ENCODE assay signal across 13 cellular contexts in genomic region chr20:34367155-34367554, GRCh38. TPM values are rescaled to one million over a fixed set of nuclear protein-coding genes. Genes with fewer than 3 reads are reported as not detected.
DNase-seq lines count a peak whose midpoint lies in the region; ATAC-seq and TF ChIP-seq lines count a peak whose summit lies in the region.
"Had no signal": no experiment of that assay in that cellular context is flagged by ENCODE, and none has a peak within 500 bp of the region (broad histone marks: within the 10 kb centered on the region; RNA-seq: fewer than 3 reads in every experiment).

No MANE protein-coding gene starts in this region.

- H4K20me1 ChIP-seq in Loucy (ENCODE audit: insufficient read depth, low read length, poor library complexity, severe bottlenecking) (peaks cover 55% of the 10 kb centered on the region), mammary epithelial cell (ENCODE audit: insufficient read depth, low read length) (no peaks in the 10 kb centered on the region)

- intact Hi-C loops in CD4-positive, alpha-beta T cell (cut with DNase I, micrococcal nuclease): loop anchor here in 1 of 2 experiments (10.0 kb wide), 1 partner anchor 1632 kb away; no protein-coding TSS in a partner anchor
- intact Hi-C loops in mammary epithelial cell (cut with micrococcal nuclease): no loop called here

- H3K27ac ChIP-seq in CD4-positive, alpha-beta T cell (ENCODE audit: low read depth, low read length): no peak overlapping the region
- no peak overlapping the region for H3K27ac ChIP-seq in mammary epithelial cell (ENCODE audit: insufficient read depth, low read depth, low read length)
- H3K27ac ChIP-seq: suprapubic skin had no signal

- H3K36me3 ChIP-seq in Loucy (ENCODE audit: insufficient read depth, low read length) (peaks cover 20% of the 10 kb centered on the region; the same call in 1 of the 2 replicates), mammary epithelial cell (ENCODE audit: insufficient read depth, low read length) (peaks cover 26% of the 10 kb centered on the region)

- H3K4me3 ChIP-seq in Loucy (ENCODE audit: low read length, poor library complexity, severe bottlenecking) (peak overlapping the region; percentile 17), mammary epithelial cell (replicated peaks in 1 of 3; ENCODE audit: insufficient read depth in 1 of 3, low read depth in 2 of 3, low read length in 3 of 3) (no peak overlapping the region)
- H3K4me3 ChIP-seq: MG63, suprapubic skin had no signal

- H3K27me3 ChIP-seq in CD4-positive, alpha-beta T cell (ENCODE audit: control insufficient read depth, insufficient read depth, low read length): no peaks in the 10 kb centered on the region
- H3K27me3 ChIP-seq in Loucy (ENCODE audit: insufficient read depth, low read length, poor library complexity, severe bottlenecking): no peaks in the 10 kb centered on the region
- H3K27me3 ChIP-seq in mammary epithelial cell (ENCODE audit: insufficient read depth, low read length): no peaks in the 10 kb centered on the region
- H3K27me3 ChIP-seq: MG63, suprapubic skin had no signal

- H3K27me3 Mint-ChIP-seq in CD4-positive, alpha-beta T cell: no peaks in the 10 kb centered on the region
- H3K27me3 Mint-ChIP-seq in naive thymus-derived CD8-positive, alpha-beta T cell: no peaks in the 10 kb centered on the region
- H3K27me3 Mint-ChIP-seq in endothelial cell (ENCODE audit: unreplicated experiment): peaks cover 3% of the 10 kb centered on the region

- no peak for ATAC-seq in CD4-positive, alpha-beta T cell (ENCODE audit: poor library complexity)
- no peak for ATAC-seq in naive thymus-derived CD8-positive, alpha-beta T cell

- H3K9me2 ChIP-seq in Loucy (replicated peaks; ENCODE audit: low read depth, low read length): no peaks in the 10 kb centered on the region

- dilution Hi-C loops in mammary epithelial cell (cut with HindIII; ENCODE audit: low sequenced_read_pairs): loop anchor here (5.0 kb wide), 1 partner anchor 40 kb away; no protein-coding TSS in a partner anchor

- peak overlapping the region; percentile 58 for H3K27ac Mint-ChIP-seq in CD4-positive, alpha-beta T cell
- peak overlapping the region in 6 of 10 donors; percentile 28 to 78 (median 46) for H3K27ac Mint-ChIP-seq in naive thymus-derived CD8-positive, alpha-beta T cell
- H3K27ac Mint-ChIP-seq in endothelial cell (ENCODE audit: unreplicated experiment): no peak overlapping the region

- peaks cover 60% of the 10 kb centered on the region for H3K4me1 Mint-ChIP-seq in CD4-positive, alpha-beta T cell (ENCODE audit: low read depth)
- H3K4me1 Mint-ChIP-seq in naive thymus-derived CD8-positive, alpha-beta T cell: peaks cover 23 to 65% (median 62%) of the 10 kb centered on the region in 4 donors
- peaks cover 25% of the 10 kb centered on the region for H3K4me1 Mint-ChIP-seq in endothelial cell (ENCODE audit: unreplicated experiment)

- H3K4me2 ChIP-seq in Loucy (ENCODE audit: low read depth, low read length, poor library complexity, severe bottlenecking) (peak overlapping the region; percentile 70), mammary epithelial cell (ENCODE audit: insufficient read depth, low read depth, low read length) (peak overlapping the region; percentile 69)

- CTCF ChIA-PET in CD4-positive, alpha-beta T cell (lab: Charles Lee): interaction anchor here (1.6 kb wide), 1 partner anchor 54 kb away, joined by 9 read pairs; no protein-coding TSS in a partner anchor
- CTCF ChIA-PET in mammary epithelial cell (lab: Charles Lee; ENCODE audit: low non-redundant PET): no interaction called here

- in situ Hi-C loops in mammary epithelial cell (cut with MboI; ENCODE audit: low sequenced_read_pairs in 2 of 2): loop anchor here in 1 of 2 donors (10.0 kb wide), 1 partner anchor 52 kb away; no protein-coding TSS in a partner anchor

- H3K4me1 ChIP-seq in Loucy (ENCODE audit: insufficient read depth, low read length, poor library complexity, severe bottlenecking) (peaks cover 44% of the 10 kb centered on the region), mammary epithelial cell (ENCODE audit: insufficient read depth, low read length) (peaks cover 54% of the 10 kb centered on the region)

- H3K36me3 Mint-ChIP-seq in CD4-positive, alpha-beta T cell (ENCODE audit: low read depth): peaks cover 54% of the 10 kb centered on the region
- H3K36me3 Mint-ChIP-seq in naive thymus-derived CD8-positive, alpha-beta T cell: peaks cover 4 to 41% (median 11%) of the 10 kb centered on the region in 3 donors
- H3K36me3 Mint-ChIP-seq in endothelial cell (ENCODE audit: low read depth, unreplicated experiment): peaks cover 29% of the 10 kb centered on the region

- no peak overlapping the region for H2AFZ ChIP-seq in Loucy (ENCODE audit: low read length)
- H2AFZ ChIP-seq in mammary epithelial cell (ENCODE audit: low read depth, low read length): no peak overlapping the region

- H3K4me3 Mint-ChIP-seq in CD4-positive, alpha-beta T cell: peak overlapping the region; percentile 68
- H3K4me3 Mint-ChIP-seq in naive thymus-derived CD8-positive, alpha-beta T cell: peak overlapping the region in 6 of 10 donors; percentile 1 to 81 (median 50)
- H3K4me3 Mint-ChIP-seq in endothelial cell (ENCODE audit: unreplicated experiment): no peak overlapping the region

- no peak for TF ChIP-seq CTCF in CD4-positive, alpha-beta T cell (IDR thresholded peaks at IDR 0.05)
- TF ChIP-seq CTCF in Loucy (conservative IDR thresholded peaks at IDR 0.05; ENCODE audit: low read length): no peak
- no peak for TF ChIP-seq CTCF in mammary epithelial cell (conservative IDR thresholded peaks at IDR 0.05 in 1 of 2, IDR thresholded peaks at IDR 0.05 in 1 of 2; ENCODE audit: extremely low read depth in 1 of 2, insufficient read depth in 1 of 2, low read depth in 1 of 2, low read length in 2 of 2)
- TF ChIP-seq CTCF in endothelial cell (IDR thresholded peaks at IDR 0.05; ENCODE audit: unreplicated experiment): no peak

- BruUV-seq in mammary epithelial cell (replicated peaks; lab: Mats Ljungman, UMichigan): no TSS peak

- H3K9ac ChIP-seq in Loucy (ENCODE audit: low read depth, low read length, poor library complexity, severe bottlenecking) (no peak overlapping the region), mammary epithelial cell (ENCODE audit: insufficient read depth, low read length) (no peak overlapping the region)

- H3K9me3 ChIP-seq in CD4-positive, alpha-beta T cell (ENCODE audit: control insufficient read depth, low read length): no peaks in the 10 kb centered on the region
- H3K9me3 ChIP-seq in Loucy (ENCODE audit: insufficient read depth, low read depth, low read length) (no peaks in the 10 kb centered on the region), mammary epithelial cell (replicated peaks; ENCODE audit: insufficient read depth, low read length) (no peaks in the 10 kb centered on the region)
- H3K9me3 ChIP-seq: MG63, suprapubic skin had no signal

- POLR2A ChIA-PET in CD4-positive, alpha-beta T cell (lab: Charles Lee): interaction anchor here (0.8 to 1.3 kb wide), 2 partner anchors 12 to 64 kb away, joined by 3 read pairs; partner anchors contain the start of gene AHCY
- POLR2A ChIA-PET in naive thymus-derived CD8-positive, alpha-beta T cell (lab: Charles Lee): no interaction called here

- 93% methylated on average over 5 of the region's 5 CpGs for WGBS in mammary epithelial cell (ENCODE audit: low coverage, missing lambda C conversion rate)

- H3K79me2 ChIP-seq in Loucy (ENCODE audit: insufficient read depth, low read length) (peaks cover 71% of the 10 kb centered on the region), mammary epithelial cell (ENCODE audit: insufficient read depth, low read length) (peaks cover 88% of the 10 kb centered on the region)

- DNase-seq in CD4-positive, alpha-beta T cell: no peak
- no peak for DNase-seq in mammary epithelial cell
- no peak for DNase-seq in naive thymus-derived CD8-positive, alpha-beta T cell
- no peak for DNase-seq in HuH-7 (ENCODE audit: low spot score)
- DNase-seq in stimulated activated CD4-positive, alpha-beta T cell treated with anti-CD3 and anti-CD28 coated beads, Interleukin-4, amount 100 ng/mL, for 1 hour: no peak
- no peak for DNase-seq in endothelial cell (ENCODE audit: low spot score)
- DNase-seq in D341Med (ENCODE audit: low spot score): no peak
- DNase-seq: kidney glomerular epithelial cell, MG63, NCI-H146, NCI-H774 had no signal

- H3F3A ChIP-seq in Loucy (ENCODE audit: low read depth): no peaks in the 10 kb centered on the region

- no peaks in the 10 kb centered on the region for H3K9me3 Mint-ChIP-seq in CD4-positive, alpha-beta T cell
- H3K9me3 Mint-ChIP-seq in naive thymus-derived CD8-positive, alpha-beta T cell: no peaks in the 10 kb centered on the region
- no peaks in the 10 kb centered on the region for H3K9me3 Mint-ChIP-seq in endothelial cell (ENCODE audit: unreplicated experiment)

RNA-seq across cellular contexts. Expression of gene ITCH, which starts 4.1 kb away (rescaled TPM):
- 10 to 100 TPM; 44.2 to 47.0 TPM for total RNA-seq in CD4-positive, alpha-beta T cell
- 100 to 1,000 TPM in 1 of 2 donors, 10 to 100 TPM in 1; 91.4 to 127 TPM for total RNA-seq in mammary epithelial cell
- polyA plus RNA-seq in mammary epithelial cell: 25.0 TPM
- polyA minus RNA-seq in mammary epithelial cell: 52.5 TPM
- 10 to 100 TPM; 73.2 to 75.9 TPM for total RNA-seq in naive thymus-derived CD8-positive, alpha-beta T cell
- polyA plus RNA-seq in naive thymus-derived CD8-positive, alpha-beta T cell: 10 to 100 TPM; 12.6 to 19.6 (median 12.8) TPM
- total RNA-seq in endothelial cell (ENCODE audit: unreplicated experiment): 46.8 TPM
